Comparison of ENCODE assay signal across 14 cellular contexts in the genomic region with DNA sequence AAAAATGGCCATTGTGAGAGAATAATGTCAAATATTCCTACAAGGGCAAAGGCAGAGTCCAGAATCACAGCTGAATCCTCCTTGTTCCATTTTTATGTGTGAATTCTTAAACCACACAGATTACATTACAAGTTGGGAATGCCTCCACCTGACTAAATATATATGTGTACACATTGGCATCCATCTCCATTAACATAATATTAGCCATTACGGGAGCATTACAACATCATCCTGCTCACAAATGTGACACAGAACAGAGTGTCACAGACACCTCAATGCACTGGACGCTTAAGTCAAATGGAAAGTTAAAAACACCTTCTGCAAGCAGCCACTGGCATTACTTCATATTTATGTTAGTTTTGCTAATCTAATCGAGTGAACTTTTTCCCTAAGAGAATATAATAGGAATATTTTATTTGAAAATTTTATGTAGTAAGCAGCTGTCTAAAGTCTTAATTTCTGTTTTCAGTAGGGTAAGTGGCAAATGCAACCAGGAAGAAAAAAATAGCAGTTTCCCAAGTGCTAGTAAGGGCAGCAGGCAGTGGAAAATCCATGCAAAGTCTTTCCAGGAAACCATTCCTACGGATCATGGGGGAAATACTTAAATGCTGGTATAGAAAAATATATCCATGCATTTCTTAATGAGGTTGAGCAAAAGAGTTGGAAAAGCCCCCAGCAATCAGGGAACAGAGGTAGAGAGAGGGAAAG.
DNase-seq lines count a peak whose midpoint lies in the region; ATAC-seq and TF ChIP-seq lines count a peak whose summit lies in the region.
"Had no signal": no experiment of that assay in that cellular context is flagged by ENCODE, and none has a peak within 500 bp of the region (broad histone marks: within the 10 kb centered on the region; RNA-seq: fewer than 3 reads in every experiment).

No MANE protein-coding gene starts in this region.

- no peak overlapping the region for H3K18ac ChIP-seq in IMR-90 (ENCODE audit: low read depth, low read length)

- H3K56ac ChIP-seq in IMR-90 (ENCODE audit: extremely low read depth, insufficient read depth, low read length): no peak overlapping the region

- H4K91ac ChIP-seq in IMR-90 (ENCODE audit: insufficient read depth, low read depth, low read length): no peak overlapping the region

- TF ChIP-seq RAD21 in IMR-90 (IDR thresholded peaks at IDR 0.05; ENCODE audit: low read length): no peak

- no peak overlapping the region for H3K4me3 ChIP-seq in IMR-90 (ENCODE audit: insufficient read depth, low read depth, low read length)
- no peak overlapping the region for H3K4me3 ChIP-seq in astrocyte of the spinal cord (ENCODE audit: low read depth, low read length)
- no peak overlapping the region for H3K4me3 ChIP-seq in esophagus muscularis mucosa
- no peak overlapping the region for H3K4me3 ChIP-seq in prostate gland

- DNase-seq in IMR-90: peak; percentile 45
- DNase-seq in astrocyte of the spinal cord (ENCODE audit: low read depth, low spot score): peak; percentile 20
- DNase-seq in esophagus muscularis mucosa (ENCODE audit: extremely low spot score): no peak
- DNase-seq in prostate gland (ENCODE audit: low spot score): peak; percentile 23
- DNase-seq in SK-N-DZ (ENCODE audit: low spot score): no peak
- DNase-seq in stimulated activated naive CD8-positive, alpha-beta T cell treated with anti-CD3 and anti-CD28 coated beads, Interleukin-15, Interleukin-2, amounts not matched to agents 100 U/mL and 50 U/mL, for 24 hours: no peak
- DNase-seq: ACHN; C1 segment of cervical spinal cord; CD4-positive, alpha-beta memory T cell; DMS79; HCEC 1CT; HFFc6 had no signal

- no CpG with 5 or more reads among the region's 4 CpGs for WGBS in IMR-90 (ENCODE audit: extremely low coverage in 2 of 2, insufficient read length in 1 of 2), 2 experiments
- WGBS in esophagus muscularis mucosa: 65% methylated on average over 4 of the region's 4 CpGs
- 59% methylated on average over 4 of the region's 4 CpGs for WGBS in prostate gland

- H3K27ac ChIP-seq in IMR-90 (ENCODE audit: insufficient read depth, low read length): no peak overlapping the region
- H3K27ac ChIP-seq in esophagus muscularis mucosa (replicated peaks in 1 of 4): no peak overlapping the region
- no peak overlapping the region for H3K27ac ChIP-seq in prostate gland

- H3K27me3 ChIP-seq in IMR-90 (ENCODE audit: control insufficient read depth, insufficient read depth, low read length) (no peaks in the 10 kb centered on the region), esophagus muscularis mucosa (no peaks in the 10 kb centered on the region), prostate gland (replicated peaks; ENCODE audit: insufficient read depth) (no peaks in the 10 kb centered on the region)

- no peak overlapping the region for H2BK15ac ChIP-seq in IMR-90 (ENCODE audit: low read depth, low read length)

- H3K4ac ChIP-seq in IMR-90 (ENCODE audit: low read depth, low read length): no peak overlapping the region

- CTCF ChIA-PET in IMR-90 (lab: Yijun Ruan, JAX): no interaction called here

- intact Hi-C loops in IMR-90 (cut with micrococcal nuclease) (no loop called here), esophagus muscularis mucosa (cut with DNase I) (no loop called here), prostate gland (cut with DNase I) (no loop called here)

- POLR2A ChIA-PET in IMR-90 (lab: Charles Lee; ENCODE audit: unreplicated experiment): no interaction called here

- H3K36me3 ChIP-seq in IMR-90 (ENCODE audit: control insufficient read depth, insufficient read depth, low read length) (no peaks in the 10 kb centered on the region), esophagus muscularis mucosa (no peaks in the 10 kb centered on the region), prostate gland (no peaks in the 10 kb centered on the region)

- no peak overlapping the region for H2BK20ac ChIP-seq in IMR-90 (ENCODE audit: low read depth, low read length)

- no peak overlapping the region for H2BK120ac ChIP-seq in IMR-90 (ENCODE audit: low read depth, low read length)

- ATAC-seq in IMR-90 (ENCODE audit: low read depth) (peak; percentile 35; the same call in 1 of the 2 replicates), GM21737 (IDR thresholded peaks at IDR 0.05; ENCODE audit: unreplicated experiment) (no peak), GM21526 (IDR thresholded peaks at IDR 0.05; ENCODE audit: low FRiP score, unreplicated experiment) (no peak)
- ATAC-seq in stimulated activated naive CD8-positive, alpha-beta T cell treated with anti-CD3 and anti-CD28 coated beads, Interleukin-15, Interleukin-2, amounts not matched to agents 100 U/mL and 50 U/mL, for 24 hours: no peak

- H2AK5ac ChIP-seq in IMR-90 (ENCODE audit: low read depth, low read length): no peak overlapping the region

- no TSS peak for BruUV-seq in IMR-90 (replicated peaks; lab: Mats Ljungman, UMichigan)

- H3K9me1 ChIP-seq in IMR-90 (ENCODE audit: insufficient read depth, low read length): no peaks in the 10 kb centered on the region

- no peak overlapping the region for H3K14ac ChIP-seq in IMR-90 (replicated peaks; ENCODE audit: low read depth, low read length)

- dilution Hi-C loops in IMR-90 (cut with HindIII; ENCODE audit: low sequenced_read_pairs, unreplicated experiment): no loop called here

- peak; percentile 28 for TF ChIP-seq EP300 in esophagus muscularis mucosa (IDR thresholded peaks at IDR 0.05)

- H2AFZ ChIP-seq in IMR-90 (replicated peaks; ENCODE audit: low read length, poor library complexity): no peak overlapping the region

- in situ Hi-C loops in IMR-90 (cut with MboI; ENCODE audit: low sequenced_read_pairs): no loop called here
- in situ Hi-C loops in astrocyte of the spinal cord (cut with HindIII; ENCODE audit: low sequenced_read_pairs): no loop called here

- H3K4me1 ChIP-seq in IMR-90 (ENCODE audit: control insufficient read depth, insufficient read depth, low read length): no peaks in the 10 kb centered on the region
- peaks cover 0 to 16% (median 12%) of the 10 kb centered on the region in 4 donors for H3K4me1 ChIP-seq in esophagus muscularis mucosa
- H3K4me1 ChIP-seq in prostate gland (replicated peaks): peaks cover 10% of the 10 kb centered on the region

- H2AK9ac ChIP-seq in IMR-90 (replicated peaks; ENCODE audit: low read depth, low read length, poor library complexity): no peak overlapping the region

- TF ChIP-seq POLR2A in IMR-90 (IDR thresholded peaks at IDR 0.05; ENCODE audit: low read depth, low read length): no peak
- TF ChIP-seq POLR2A in esophagus muscularis mucosa (IDR thresholded peaks at IDR 0.05; ENCODE audit: low read depth): no peak
- no peak for TF ChIP-seq POLR2A in prostate gland (IDR thresholded peaks at IDR 0.05)

- no peak overlapping the region for H3K23ac ChIP-seq in IMR-90 (ENCODE audit: low read depth, low read length)

- H3K9ac ChIP-seq in IMR-90 (ENCODE audit: low read depth, low read length): no peak overlapping the region

- no peak overlapping the region for H2BK5ac ChIP-seq in IMR-90 (ENCODE audit: low read depth, low read length, poor library complexity, severe bottlenecking)

- no peaks in the 10 kb centered on the region for H4K20me1 ChIP-seq in IMR-90 (ENCODE audit: insufficient read depth, low read length)

- H4K5ac ChIP-seq in IMR-90 (ENCODE audit: low read depth, low read length): no peak overlapping the region

- H3K4me2 ChIP-seq in IMR-90 (ENCODE audit: low read depth, low read length): no peak overlapping the region

- H3K79me1 ChIP-seq in IMR-90 (ENCODE audit: low read depth in 1 of 2, low read length in 2 of 2): no peaks in the 10 kb centered on the region

- TF ChIP-seq CTCF in IMR-90 (conservative IDR thresholded peaks at IDR 0.05; ENCODE audit: low read depth, low read length) (no peak), astrocyte of the spinal cord (IDR thresholded peaks at IDR 0.05; ENCODE audit: low read depth, low read length) (no peak), esophagus muscularis mucosa (IDR thresholded peaks at IDR 0.05) (no peak), prostate gland (IDR thresholded peaks at IDR 0.05) (no peak)

- H3K9me3 ChIP-seq in IMR-90 (ENCODE audit: control insufficient read depth, insufficient read depth, low read length) (no peaks in the 10 kb centered on the region), esophagus muscularis mucosa (no peaks in the 10 kb centered on the region), prostate gland (no peaks in the 10 kb centered on the region)

- H4K8ac ChIP-seq in IMR-90 (ENCODE audit: low read depth in 2 of 2, low read length in 2 of 2): no peak overlapping the region

TF ChIP-seq in IMR-90, 13 proteins besides CTCF, POLR2A, EP300 and RAD21:
- TF ChIP-seq BHLHE40 (IDR thresholded peaks at IDR 0.05; ENCODE audit: low read depth, low read length) (no peak), CEBPB (IDR thresholded peaks at IDR 0.05; ENCODE audit: low read depth, low read length) (peak; percentile 12; the same call in 1 of the 2 replicates)

Comparison
In these comparisons a context has a peak if more than half of its experiments do, and no peak if none do; other contexts are left out.
1. DNase-seq: peak in IMR-90 (single experiment), astrocyte of the spinal cord (single experiment) and prostate gland (single experiment); none in esophagus muscularis mucosa (single experiment), SK-N-DZ (single experiment) and stimulated activated naive CD8-positive, alpha-beta T cell treated with anti-CD3 and anti-CD28 coated beads, Interleukin-15, Interleukin-2, amounts not matched to agents 100 U/mL and 50 U/mL, for 24 hours (single experiment).